In the genomic region with DNA sequence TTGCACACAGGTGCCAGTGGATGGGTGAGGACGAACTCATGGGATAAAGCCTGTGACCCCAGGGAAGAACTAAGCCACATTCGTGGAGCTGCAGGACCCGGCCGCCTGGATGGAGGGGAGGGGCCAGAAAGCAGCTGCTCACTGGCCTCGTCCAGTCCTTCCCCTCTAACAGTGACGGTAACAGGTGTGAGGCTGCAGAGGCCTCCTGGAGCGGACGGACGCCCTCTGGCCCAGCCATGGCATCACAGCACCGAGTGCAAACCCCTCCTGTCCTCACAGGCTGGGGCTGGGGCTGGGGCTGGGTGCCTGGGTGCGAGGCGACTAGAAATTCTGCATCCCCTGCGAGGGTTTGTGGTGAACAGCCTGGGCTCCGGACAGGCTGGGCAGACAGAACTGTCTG, we compare ENCODE assay signal across 1 cellular context.
TF ChIP-seq lines count a peak whose summit lies in the region.

No MANE protein-coding gene starts in this region.

TF ChIP-seq in IMR-90, 13 proteins besides CTCF, POLR2A, EP300 and RAD21:
- TF ChIP-seq, protein P1, sequence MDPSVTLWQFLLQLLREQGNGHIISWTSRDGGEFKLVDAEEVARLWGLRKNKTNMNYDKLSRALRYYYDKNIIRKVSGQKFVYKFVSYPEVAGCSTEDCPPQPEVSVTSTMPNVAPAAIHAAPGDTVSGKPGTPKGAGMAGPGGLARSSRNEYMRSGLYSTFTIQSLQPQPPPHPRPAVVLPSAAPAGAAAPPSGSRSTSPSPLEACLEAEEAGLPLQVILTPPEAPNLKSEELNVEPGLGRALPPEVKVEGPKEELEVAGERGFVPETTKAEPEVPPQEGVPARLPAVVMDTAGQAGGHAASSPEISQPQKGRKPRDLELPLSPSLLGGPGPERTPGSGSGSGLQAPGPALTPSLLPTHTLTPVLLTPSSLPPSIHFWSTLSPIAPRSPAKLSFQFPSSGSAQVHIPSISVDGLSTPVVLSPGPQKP (IDR thresholded peaks at IDR 0.05; ENCODE audit: borderline replicate concordance, low read depth, low read length): no peak
- TF ChIP-seq NFE2L2 (IDR thresholded peaks at IDR 0.05; ENCODE audit: low read depth, low read length): no peak
- no peak for TF ChIP-seq BHLHE40 (IDR thresholded peaks at IDR 0.05; ENCODE audit: low read depth, low read length)
- TF ChIP-seq MAZ (IDR thresholded peaks at IDR 0.05; ENCODE audit: borderline replicate concordance, low read depth, low read length): no peak
- TF ChIP-seq RFX5 (IDR thresholded peaks at IDR 0.05; ENCODE audit: low read depth, low read length): no peak
- no peak for TF ChIP-seq RCOR1 (IDR thresholded peaks at IDR 0.05; ENCODE audit: insufficient replicate concordance, low read length)
- TF ChIP-seq MAFK (IDR thresholded peaks at IDR 0.05; ENCODE audit: low read depth, low read length): no peak
- TF ChIP-seq FOS (IDR thresholded peaks at IDR 0.05; ENCODE audit: low read depth, low read length): no peak
- TF ChIP-seq SMC3 (IDR thresholded peaks at IDR 0.05; ENCODE audit: low read depth, low read length): no peak
- no peak for TF ChIP-seq CEBPB (IDR thresholded peaks at IDR 0.05; ENCODE audit: low read depth, low read length)
- no peak for TF ChIP-seq CHD1 (IDR thresholded peaks at IDR 0.05; ENCODE audit: low read depth, low read length)
- TF ChIP-seq USF2 (IDR thresholded peaks at IDR 0.05; ENCODE audit: low read depth, low read length): no peak
- TF ChIP-seq MXI1 (IDR thresholded peaks at IDR 0.05; ENCODE audit: borderline replicate concordance, low read depth, low read length): no peak
